ENCODE assay signal across 17 cellular contexts in genomic region chr2:174327958-174328308, GRCh38. TPM values are rescaled to one million over a fixed set of nuclear protein-coding genes. Genes with fewer than 3 reads are reported as not detected.
DNase-seq lines count a peak whose midpoint lies in the region; TF ChIP-seq lines count a peak whose summit lies in the region.
"Had no signal": no experiment of that assay in that cellular context is flagged by ENCODE, and none has a peak within 500 bp of the region (broad histone marks: within the 10 kb centered on the region; RNA-seq: fewer than 3 reads in every experiment).

No MANE protein-coding gene starts in this region.

- TF ChIP-seq CTCF in glutamatergic neuron (IDR thresholded peaks at IDR 0.05; ENCODE audit: partially characterized antibody, unreplicated experiment) (no peak), osteocyte (IDR thresholded peaks at IDR 0.05) (no peak), GM10266 (IDR thresholded peaks at IDR 0.05; ENCODE audit: control insufficient read depth, insufficient read depth, low read depth, missing control alignments) (no peak)

- peak overlapping the region; percentile 22; the same call in 1 of the 2 replicates for H3K4me3 ChIP-seq in HUES48 (ENCODE audit: low read depth, low read length)

- H3K27ac ChIP-seq in HUES48 (ENCODE audit: low read depth, low read length), result no peak overlapping the region
- H3K27ac ChIP-seq: parathyroid adenoma had no signal

- intact Hi-C loops in posterior vena cava (cut with DNase I), result no loop called here

- no peak for DNase-seq in activated T-cell treated with anti-CD3 and anti-CD28 coated beads, Interleukin-2, amount 50 U/mL, for 24 hours
- DNase-seq in activated T-cell treated with anti-CD3 and anti-CD28 coated beads for 4 hours (no peak), glutamatergic neuron (no peak), osteocyte (ENCODE audit: extremely low spot score, unreplicated experiment) (no peak), GM10266 (ENCODE audit: extremely low spot score) (no peak), NCI-H146 (lab: John Stamatoyannopoulos, UW) (no peak), posterior vena cava (ENCODE audit: low spot score) (no peak)
- DNase-seq: activated naive CD4-positive, alpha-beta T cell treated with anti-CD3 and anti-CD28 coated beads, Interleukin-2, amount 50 U/mL, for 16 hours; DMS79; NCI-H1436 treated with DMSO at 0.1 percent for 48 hours; NCI-H524 treated with DMSO at 0.1 percent for 48 hours; stimulated activated CD4-positive, alpha-beta T cell treated with anti-CD3 and anti-CD28 coated beads, Interleukin-1b, Interleukin-23, amount 100 ng/mL, for 48 hours had no signal

- H3K9me3 Mint-ChIP-seq in activated T-cell treated with anti-CD3 and anti-CD28 coated beads, Interleukin-2, amount 50 U/mL, for 24 hours, result no peaks in the 10 kb centered on the region
- peaks cover 7% of the 10 kb centered on the region for H3K9me3 Mint-ChIP-seq in glutamatergic neuron (ENCODE audit: unreplicated experiment)
- no peaks in the 10 kb centered on the region for H3K9me3 Mint-ChIP-seq in osteocyte (ENCODE audit: unreplicated experiment)

- no peaks in the 10 kb centered on the region for H3K36me3 Mint-ChIP-seq in activated T-cell treated with anti-CD3 and anti-CD28 coated beads, Interleukin-2, amount 50 U/mL, for 24 hours (ENCODE audit: low read depth)
- H3K36me3 Mint-ChIP-seq in glutamatergic neuron (ENCODE audit: unreplicated experiment) (peaks cover 6% of the 10 kb centered on the region), osteocyte (ENCODE audit: unreplicated experiment) (peaks cover 2% of the 10 kb centered on the region)

- H3K9ac ChIP-seq in HUES48 (ENCODE audit: low read depth, low read length), result no peak overlapping the region
- H3K9ac ChIP-seq: parathyroid adenoma had no signal

- H3K4me1 ChIP-seq in HUES48 (ENCODE audit: control insufficient read depth, insufficient read depth, low read length), result peaks cover 35% of the 10 kb centered on the region
- H3K4me1 ChIP-seq: parathyroid adenoma had no signal

- H3K27me3 ChIP-seq in HUES48 (ENCODE audit: control insufficient read depth, insufficient read depth, low read length), result peaks cover 90% of the 10 kb centered on the region

- H3K4me1 Mint-ChIP-seq in activated T-cell treated with anti-CD3 and anti-CD28 coated beads, Interleukin-2, amount 50 U/mL, for 24 hours (ENCODE audit: low read depth), result peaks cover 38% of the 10 kb centered on the region
- H3K4me1 Mint-ChIP-seq in glutamatergic neuron (ENCODE audit: low read depth, unreplicated experiment), result peaks cover 21% of the 10 kb centered on the region
- peaks cover 36% of the 10 kb centered on the region for H3K4me1 Mint-ChIP-seq in osteocyte (ENCODE audit: unreplicated experiment)

- no peaks in the 10 kb centered on the region for H3K9me3 ChIP-seq in HUES48 (ENCODE audit: control insufficient read depth, insufficient read depth, low read length)

- peaks cover 93% of the 10 kb centered on the region for H3K27me3 Mint-ChIP-seq in activated T-cell treated with anti-CD3 and anti-CD28 coated beads, Interleukin-2, amount 50 U/mL, for 24 hours
- peaks cover 28% of the 10 kb centered on the region for H3K27me3 Mint-ChIP-seq in glutamatergic neuron (ENCODE audit: unreplicated experiment)
- peaks cover 88% of the 10 kb centered on the region for H3K27me3 Mint-ChIP-seq in osteocyte (ENCODE audit: unreplicated experiment)

- H3K4me3 Mint-ChIP-seq in activated T-cell treated with anti-CD3 and anti-CD28 coated beads, Interleukin-2, amount 50 U/mL, for 24 hours, result peak overlapping the region; percentile 67
- peak overlapping the region; percentile 85 for H3K4me3 Mint-ChIP-seq in glutamatergic neuron (ENCODE audit: unreplicated experiment)
- peak overlapping the region; percentile 59 for H3K4me3 Mint-ChIP-seq in osteocyte (ENCODE audit: unreplicated experiment)

- no peaks in the 10 kb centered on the region for H3K36me3 ChIP-seq in HUES48 (ENCODE audit: control insufficient read depth, insufficient read depth, low read length)

- H3K27ac Mint-ChIP-seq in activated T-cell treated with anti-CD3 and anti-CD28 coated beads, Interleukin-2, amount 50 U/mL, for 24 hours, result peak overlapping the region; percentile 22
- no peak overlapping the region for H3K27ac Mint-ChIP-seq in glutamatergic neuron (ENCODE audit: unreplicated experiment)
- no peak overlapping the region for H3K27ac Mint-ChIP-seq in osteocyte (ENCODE audit: unreplicated experiment)

RNA-seq across cellular contexts. Expression of gene SP9, which starts 6.8 kb away (rescaled TPM):
- not detected for total RNA-seq in glutamatergic neuron (ENCODE audit: unreplicated experiment)
- not detected in 2 replicates for total RNA-seq in osteocyte
- total RNA-seq in posterior vena cava, result not detected
- total RNA-seq: left lobe of liver, RPMI7951, urinary bladder had no signal
